Comparison of ENCODE assay signal across 1 cellular context in the genomic region with DNA sequence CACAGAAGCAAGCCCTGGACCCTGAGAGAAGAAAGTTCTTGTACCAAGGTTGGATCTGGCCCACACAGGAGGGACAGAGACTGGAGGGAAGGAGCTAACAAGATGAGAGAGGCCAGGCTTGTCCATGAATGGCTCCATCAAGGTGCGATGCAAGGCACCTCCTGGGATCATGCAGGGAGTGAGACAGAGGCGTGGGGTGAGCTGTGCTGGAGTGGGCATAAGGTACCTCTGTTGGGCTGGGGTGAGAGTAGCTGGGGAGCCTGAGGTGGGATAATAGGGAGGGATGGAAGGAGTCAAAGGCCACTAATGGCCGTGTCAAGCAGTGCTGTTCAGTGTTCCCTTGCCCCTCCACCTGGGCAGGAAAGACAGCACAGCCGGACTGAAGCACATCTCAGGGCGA.
TF ChIP-seq lines count a peak whose summit lies in the region.

No MANE protein-coding gene starts in this region.

TF ChIP-seq in H1, 55 proteins besides CTCF, POLR2A, EP300 and RAD21:
- TF ChIP-seq KDM5A (IDR thresholded peaks at IDR 0.05; ENCODE audit: low read length) (no peak), SP2 (IDR thresholded peaks at IDR 0.05; ENCODE audit: low read length) (no peak), CHD2 (IDR thresholded peaks at IDR 0.05; ENCODE audit: low read length) (no peak), TEAD4 (IDR thresholded peaks at IDR 0.05; ENCODE audit: low read depth, low read length) (no peak), FOSL1 (IDR thresholded peaks at IDR 0.05; ENCODE audit: insufficient read depth, low read depth, low read length) (no peak), TAF7 (optimal IDR thresholded peaks at IDR 0.05; ENCODE audit: borderline replicate concordance, low read depth, low read length) (no peak), SIX5 (IDR thresholded peaks at IDR 0.05; ENCODE audit: low read depth, low read length) (no peak), SAP30 (IDR thresholded peaks at IDR 0.05; ENCODE audit: insufficient read depth, insufficient replicate concordance, low read length) (no peak), RBBP5 (IDR thresholded peaks at IDR 0.05; ENCODE audit: borderline replicate concordance, low read depth, low read length) (no peak), PHF8 (conservative IDR thresholded peaks at IDR 0.05; ENCODE audit: low read depth, low read length) (no peak), BCL11A (IDR thresholded peaks at IDR 0.05; ENCODE audit: low read depth in 2 of 2, low read length in 2 of 2) (no peak), BRCA1 (IDR thresholded peaks at IDR 0.05; ENCODE audit: low read depth, low read length) (no peak), JUN (IDR thresholded peaks at IDR 0.05; ENCODE audit: low read depth, low read length) (no peak), SIN3A (conservative IDR thresholded peaks at IDR 0.05 in 1 of 2, IDR thresholded peaks at IDR 0.05 in 1 of 2; ENCODE audit: low read depth in 1 of 2, low read length in 2 of 2) (no peak), CBX8 (IDR thresholded peaks at IDR 0.05; ENCODE audit: borderline replicate concordance, low read depth, low read length) (no peak), POU5F1 (IDR thresholded peaks at IDR 0.05; ENCODE audit: low read depth, low read length) (no peak), GTF2F1 (IDR thresholded peaks at IDR 0.05; ENCODE audit: borderline replicate concordance, low read depth, low read length) (no peak)
